ENCODE assay signal across 10 cellular contexts in genomic region chr9:75108571-75108970, GRCh38. TPM values are rescaled to one million over a fixed set of nuclear protein-coding genes. Genes with fewer than 3 reads are reported as not detected.
DNase-seq lines count a peak whose midpoint lies in the region; ATAC-seq, FAIRE-seq and TF ChIP-seq lines count a peak whose summit lies in the region.
"Had no signal": no experiment of that assay in that cellular context is flagged by ENCODE, and none has a peak within 500 bp of the region (broad histone marks: within the 10 kb centered on the region; RNA-seq: fewer than 3 reads in every experiment).

No MANE protein-coding gene starts in this region.

- peak overlapping the region; percentile 19 for H2AFZ ChIP-seq in GM23248
- H2AFZ ChIP-seq: GM23338 had no signal

- H3F3A ChIP-seq in GM23248 (ENCODE audit: insufficient read depth): no peaks in the 10 kb centered on the region

- no peak overlapping the region for H3K9ac ChIP-seq in GM23248

- H3K4me1 Mint-ChIP-seq in activated B cell treated with CpG ODN at 0.5 μM for 24 hours: peaks cover 57% of the 10 kb centered on the region

- CTCF ChIA-PET in activated B cell treated with CpG ODN at 0.5 μM for 24 hours (lab: Charles Lee): no interaction called here

- POLR2A ChIA-PET in activated B cell treated with CpG ODN at 0.5 μM for 24 hours (lab: Charles Lee): no interaction called here

- H3K4me1 ChIP-seq in GM23248 (ENCODE audit: insufficient read depth): peaks cover 7% of the 10 kb centered on the region
- peaks cover 5% of the 10 kb centered on the region in 2 donors for H3K4me1 ChIP-seq in small intestine (ENCODE audit: control insufficient read depth in 2 of 2, insufficient read depth in 1 of 2, low read depth in 1 of 2, low read length in 1 of 2)

- peaks cover 96% of the 10 kb centered on the region for H3K79me2 ChIP-seq in GM23248 (ENCODE audit: insufficient read depth)

- WGBS in GM23248 (ENCODE audit: low coverage in 1 of 2, low lambda C conversion rate in 2 of 2, missing lambda C conversion rate in 2 of 2), 2 experiments: 34 to 43% methylated on average over 4 of the region's 4 CpGs
- 67 to 89% (median 69%) methylated on average over 4 of the region's 4 CpGs for WGBS in small intestine, 3 donors

- DNase-seq in GM23248 (peak; percentile 71), activated B cell treated with CpG ODN at 0.5 μM for 24 hours (no peak), cardiac septum (ENCODE audit: low spot score) (peak; percentile 89), small intestine (peak; percentile 25), ACHN (no peak), HuH-7.5 (ENCODE audit: low spot score) (no peak)
- DNase-seq: islet precursor cell, NCI-H2029 had no signal

- no peaks in the 10 kb centered on the region for H3K27me3 ChIP-seq in GM23248 (replicated peaks; ENCODE audit: insufficient read depth)
- no peaks in the 10 kb centered on the region for H3K27me3 ChIP-seq in small intestine (ENCODE audit: control insufficient read depth in 2 of 2, insufficient read depth in 2 of 2, low read length in 2 of 2)

- no peaks in the 10 kb centered on the region for H3K36me3 ChIP-seq in GM23248 (ENCODE audit: low read depth)
- H3K36me3 ChIP-seq in small intestine (ENCODE audit: control insufficient read depth in 2 of 2, insufficient read depth in 2 of 2, low read length in 2 of 2): no peaks in the 10 kb centered on the region

- peak overlapping the region; percentile 24 for H3K4me2 ChIP-seq in GM23248 (ENCODE audit: unreplicated experiment)
- H3K4me2 ChIP-seq: GM23338 had no signal

- no peak for TF ChIP-seq CTCF in activated B cell treated with CpG ODN at 0.5 μM for 24 hours (IDR thresholded peaks at IDR 0.05)

- peaks cover 24% of the 10 kb centered on the region for H3K36me3 Mint-ChIP-seq in activated B cell treated with CpG ODN at 0.5 μM for 24 hours (ENCODE audit: low read depth)

- in situ Hi-C loops in GM23248 (cut with MboI): no loop called here
- in situ Hi-C loops in ACHN (cut with HindIII; ENCODE audit: low pct_ligation_motif_present, low pct_unique_long_range_greater_than_20kb, low sequenced_read_pairs): no loop called here

- H4K20me1 ChIP-seq in GM23248 (ENCODE audit: insufficient read depth): no peaks in the 10 kb centered on the region

- H3K9me2 ChIP-seq in GM23248 (ENCODE audit: insufficient read depth): no peaks in the 10 kb centered on the region

- H3K9me3 ChIP-seq in GM23248 (ENCODE audit: low read depth): no peaks in the 10 kb centered on the region
- no peaks in the 10 kb centered on the region for H3K9me3 ChIP-seq in small intestine (ENCODE audit: control insufficient read depth, low read depth)

- H3K27ac Mint-ChIP-seq in activated B cell treated with CpG ODN at 0.5 μM for 24 hours: peak overlapping the region; percentile 13
- H3K27ac Mint-ChIP-seq: GM23338 had no signal

- H3K27ac ChIP-seq in GM23248: peak overlapping the region; percentile 44
- H3K27ac ChIP-seq in small intestine (ENCODE audit: low read depth in 1 of 2, low read length in 1 of 2): no peak overlapping the region

- FAIRE-seq in small intestine (lab: Jason Lieb, UNC): no peak

- H3K4me3 ChIP-seq in GM23248 (no peak overlapping the region), small intestine (ENCODE audit: low read depth in 1 of 2, low read length in 2 of 2) (no peak overlapping the region)
- H3K4me3 ChIP-seq: GM23338 had no signal

- ATAC-seq in activated B cell treated with CpG ODN at 0.5 μM for 24 hours (ENCODE audit: low read depth) (no peak), HG02852 (IDR thresholded peaks at IDR 0.05; ENCODE audit: unreplicated experiment) (no peak)
- ATAC-seq: GM23338 had no signal

- intact Hi-C loops in activated B cell treated with CpG ODN at 0.5 μM for 24 hours (cut with micrococcal nuclease): no loop called here
- intact Hi-C loops in cardiac septum (cut with DNase I): no loop called here

- no peaks in the 10 kb centered on the region for H3K9me3 Mint-ChIP-seq in activated B cell treated with CpG ODN at 0.5 μM for 24 hours
- H3K9me3 Mint-ChIP-seq: GM23338 had no signal

- H3K4me3 Mint-ChIP-seq in activated B cell treated with CpG ODN at 0.5 μM for 24 hours: no peak overlapping the region
- H3K4me3 Mint-ChIP-seq: GM23338 had no signal

- H3K27me3 Mint-ChIP-seq in activated B cell treated with CpG ODN at 0.5 μM for 24 hours: no peaks in the 10 kb centered on the region

RNA-seq across cellular contexts. Expression of gene OSTF1, which starts 20.3 kb away (rescaled TPM):
- total RNA-seq in GM23248 (2014; rRNA removed; shearing (Covaris generic)): 34.9 and 42.4 TPM in 2 replicates
- polyA plus RNA-seq in GM23248 (2016; fragmentation: Nextera tagmentation; extraction: Ambion mirVana) (65.6 and 70.9 TPM in 2 replicates), small intestine (10 to 100 TPM; 38.5 to 48.9 (median 48.5) TPM)
- total RNA-seq in activated B cell treated with CpG ODN at 0.5 μM for 24 hours (59.7 and 60.1 TPM in 2 replicates), cardiac septum (25.5 TPM)

RNA-seq across cellular contexts. Expression of gene NMRK1, which starts 20.6 kb away (rescaled TPM):
- 14.4 and 16.6 TPM in 2 replicates for total RNA-seq in GM23248 (2014; rRNA removed; shearing (Covaris generic))
- polyA plus RNA-seq in GM23248 (2016; fragmentation: Nextera tagmentation; extraction: Ambion mirVana): 25.8 and 29.2 TPM in 2 replicates
- 6.5 and 8.8 TPM in 2 replicates for total RNA-seq in activated B cell treated with CpG ODN at 0.5 μM for 24 hours
- 10.7 TPM for total RNA-seq in cardiac septum
- 10 to 100 TPM; 19.9 to 95.7 (median 50.5) TPM for polyA plus RNA-seq in small intestine

Comparison
In these comparisons a context has a peak if more than half of its experiments do, and no peak if none do; other contexts are left out.
1. DNase-seq: peak in GM23248 (single experiment), cardiac septum (single experiment) and small intestine (single experiment); none in activated B cell treated with CpG ODN at 0.5 μM for 24 hours (single experiment), ACHN (single experiment) and HuH-7.5 (single experiment).